6 cellular contexts compared by ENCODE assay signal in genomic region chr13:31614073-31614472, GRCh38.
"Had no signal": no experiment of that assay in that cellular context is flagged by ENCODE, and none has a peak within 500 bp of the region (broad histone marks: within the 10 kb centered on the region; RNA-seq: fewer than 3 reads in every experiment).

No MANE protein-coding gene starts in this region.

- H3K27ac ChIP-seq: GM23248, HL-60 had no signal

- H2AFZ ChIP-seq: GM23248 had no signal

- H3K36me3 ChIP-seq: HAP-1 had no signal

- H3K9me3 ChIP-seq: HAP-1 had no signal

- DNase-seq: GM23248, GOT3, H7, HFFc6 had no signal

- H3K4me3 ChIP-seq: GM23248, HAP-1 had no signal

- H3K9ac ChIP-seq: GM23248 had no signal
